In genomic region chr10:59891349-59891748, GRCh38 we compare ENCODE assay signal across 14 cellular contexts. TPM values are rescaled to one million over a fixed set of nuclear protein-coding genes. Genes with fewer than 3 reads are reported as not detected.
DNase-seq lines count a peak whose midpoint lies in the region; ATAC-seq and TF ChIP-seq lines count a peak whose summit lies in the region.
"Had no signal": no experiment of that assay in that cellular context is flagged by ENCODE, and none has a peak within 500 bp of the region (broad histone marks: within the 10 kb centered on the region; RNA-seq: fewer than 3 reads in every experiment).

No MANE protein-coding gene starts in this region.

- H3K36me3 ChIP-seq in WERI-Rb-1 = peaks cover 14% of the 10 kb centered on the region; the same call in 1 of the 2 replicates
- H3K36me3 ChIP-seq: pancreas had no signal

- no peak overlapping the region for H3K4me3 Mint-ChIP-seq in activated naive CD4-positive, alpha-beta T cell treated with anti-CD3 and anti-CD28 coated beads for 36 hours
- no peak overlapping the region for H3K4me3 Mint-ChIP-seq in stimulated activated naive B cell treated with anti-CD40 and anti-IgM and Interleukin-4, amounts not matched to agents 10 μg/mL and 1 μg/mL and 100 μg/mL, for 72 hours
- H3K4me3 Mint-ChIP-seq: activated CD4-positive, alpha-beta T cell treated with anti-CD3 and anti-CD28 coated beads, Interleukin-2, amount 10 ng/mL, durations not matched to agents 7 days and 5 days; central memory CD8-positive, alpha-beta T cell had no signal

- peaks cover 32% of the 10 kb centered on the region for H3K36me3 Mint-ChIP-seq in activated naive CD4-positive, alpha-beta T cell treated with anti-CD3 and anti-CD28 coated beads for 36 hours (ENCODE audit: low read depth)
- H3K36me3 Mint-ChIP-seq in stimulated activated naive B cell treated with anti-CD40 and anti-IgM and Interleukin-4, amounts not matched to agents 10 μg/mL and 1 μg/mL and 100 μg/mL, for 72 hours = peaks cover 28 to 44% of the 10 kb centered on the region in 2 donors

- H3K27me3 ChIP-seq in WERI-Rb-1 (ENCODE audit: insufficient read depth, low read depth, severe bottlenecking) (no peaks in the 10 kb centered on the region), dorsolateral prefrontal cortex (no peaks in the 10 kb centered on the region)
- H3K27me3 ChIP-seq: pancreas had no signal

- H3K27me3 Mint-ChIP-seq in activated naive CD4-positive, alpha-beta T cell treated with anti-CD3 and anti-CD28 coated beads for 36 hours (ENCODE audit: low read depth) = no peaks in the 10 kb centered on the region
- H3K27me3 Mint-ChIP-seq in stimulated activated naive B cell treated with anti-CD40 and anti-IgM and Interleukin-4, amounts not matched to agents 10 μg/mL and 1 μg/mL and 100 μg/mL, for 72 hours = no peaks in the 10 kb centered on the region
- H3K27me3 Mint-ChIP-seq: activated CD4-positive, alpha-beta T cell treated with anti-CD3 and anti-CD28 coated beads, Interleukin-2, amount 10 ng/mL, durations not matched to agents 7 days and 5 days; central memory CD8-positive, alpha-beta T cell had no signal

- H3K27ac Mint-ChIP-seq in activated naive CD4-positive, alpha-beta T cell treated with anti-CD3 and anti-CD28 coated beads for 36 hours = peak overlapping the region; percentile 2
- peak overlapping the region; percentile 56 for H3K27ac Mint-ChIP-seq in stimulated activated naive B cell treated with anti-CD40 and anti-IgM and Interleukin-4, amounts not matched to agents 10 μg/mL and 1 μg/mL and 100 μg/mL, for 72 hours

- DNase-seq in activated naive CD4-positive, alpha-beta T cell treated with anti-CD3 and anti-CD28 coated beads for 36 hours = no peak
- no peak for DNase-seq in activated naive CD4-positive, alpha-beta T cell treated with anti-CD3 and anti-CD28 coated beads, Interleukin-2, amount 50 U/mL, for 16 hours
- no peak for DNase-seq in WERI-Rb-1
- DNase-seq in stimulated activated naive B cell treated with anti-CD40 and anti-IgM and Interleukin-4, amounts not matched to agents 10 μg/mL and 1 μg/mL and 100 μg/mL, for 72 hours = no peak
- DNase-seq in dorsolateral prefrontal cortex = no peak
- DNase-seq in SKM-1 treated with dmso at 0.1 percent for 144 hours (lab: John Stamatoyannopoulos, UW; ENCODE audit: unreplicated experiment) = no peak
- DNase-seq: activated CD4-positive, alpha-beta T cell treated with anti-CD3 and anti-CD28 coated beads, Interleukin-2, amount 10 ng/mL, durations not matched to agents 7 days and 5 days; activated gamma-delta T cell; mesenchymal stem cell; pancreas had no signal

- TF ChIP-seq CTCF in WERI-Rb-1 (IDR thresholded peaks at IDR 0.05; ENCODE audit: low read depth, low read length) (no peak), dorsolateral prefrontal cortex (IDR thresholded peaks at IDR 0.05 in 54 of 56, conservative IDR thresholded peaks at IDR 0.05 in 2 of 56; ENCODE audit: low read depth in 1 of 56, partially characterized antibody in 56 of 56) (no peak)

- no peaks in the 10 kb centered on the region for H3K9me3 Mint-ChIP-seq in activated naive CD4-positive, alpha-beta T cell treated with anti-CD3 and anti-CD28 coated beads for 36 hours
- no peaks in the 10 kb centered on the region for H3K9me3 Mint-ChIP-seq in stimulated activated naive B cell treated with anti-CD40 and anti-IgM and Interleukin-4, amounts not matched to agents 10 μg/mL and 1 μg/mL and 100 μg/mL, for 72 hours
- H3K9me3 Mint-ChIP-seq: activated CD4-positive, alpha-beta T cell treated with anti-CD3 and anti-CD28 coated beads, Interleukin-2, amount 10 ng/mL, durations not matched to agents 7 days and 5 days; central memory CD8-positive, alpha-beta T cell had no signal

- no peak overlapping the region for H3K4me3 ChIP-seq in WERI-Rb-1 (ENCODE audit: low read depth, low read length)
- H3K4me3 ChIP-seq in dorsolateral prefrontal cortex = no peak overlapping the region
- H3K4me3 ChIP-seq: pancreas had no signal

- peaks cover 71% of the 10 kb centered on the region for H3K4me1 Mint-ChIP-seq in activated naive CD4-positive, alpha-beta T cell treated with anti-CD3 and anti-CD28 coated beads for 36 hours (ENCODE audit: low read depth)
- peaks cover 63 to 86% of the 10 kb centered on the region in 2 donors for H3K4me1 Mint-ChIP-seq in stimulated activated naive B cell treated with anti-CD40 and anti-IgM and Interleukin-4, amounts not matched to agents 10 μg/mL and 1 μg/mL and 100 μg/mL, for 72 hours

- no peaks in the 10 kb centered on the region for H3K9me3 ChIP-seq in WERI-Rb-1 (ENCODE audit: severe bottlenecking)
- H3K9me3 ChIP-seq: pancreas had no signal

- peak; percentile 68 for ATAC-seq in HG02798 (IDR thresholded peaks at IDR 0.05; ENCODE audit: poor library complexity, unreplicated experiment)
- ATAC-seq in stimulated activated naive B cell treated with anti-CD40 and anti-IgM and Interleukin-4, amounts not matched to agents 10 μg/mL and 1 μg/mL and 100 μg/mL, for 72 hours (replicated peaks) = peak; percentile 57 to 64
- no peak for ATAC-seq in GM19452 (IDR thresholded peaks at IDR 0.05; ENCODE audit: unreplicated experiment)
- ATAC-seq: pancreas had no signal

- intact Hi-C loops in activated naive CD4-positive, alpha-beta T cell treated with anti-CD3 and anti-CD28 coated beads for 36 hours (cut with micrococcal nuclease) = no loop called here
- intact Hi-C loops in dorsolateral prefrontal cortex (cut with DNase I) = no loop called here

- CTCF ChIA-PET in activated naive CD4-positive, alpha-beta T cell treated with anti-CD3 and anti-CD28 coated beads for 36 hours (lab: Charles Lee) = no interaction called here

- H3K27ac ChIP-seq in WERI-Rb-1 = 0 out of 2 replicates have a peak overlapping the region, but pooled peaks have one; percentile 17
- H3K27ac ChIP-seq in dorsolateral prefrontal cortex = no peak overlapping the region
- H3K27ac ChIP-seq: KMS-11, pancreas had no signal

RNA-seq across cellular contexts. Expression of gene CCDC6, which starts 15.0 kb away (rescaled TPM):
- total RNA-seq in activated naive CD4-positive, alpha-beta T cell treated with anti-CD3 and anti-CD28 coated beads for 36 hours = 10 to 100 TPM; 43.1 to 44.9 TPM
- total RNA-seq in dorsolateral prefrontal cortex = 10 to 100 TPM; 30.9 to 97.2 (median 68.8) TPM
